ENCODE assay signal across 11 cellular contexts in genomic region chr21:35178812-35179211, GRCh38.
DNase-seq lines count a peak whose midpoint lies in the region; ATAC-seq, FAIRE-seq and TF ChIP-seq lines count a peak whose summit lies in the region.
"Had no signal": no experiment of that assay in that cellular context is flagged by ENCODE, and none has a peak within 500 bp of the region (broad histone marks: within the 10 kb centered on the region; RNA-seq: fewer than 3 reads in every experiment).

No MANE protein-coding gene starts in this region.

- H3K4me2 ChIP-seq in OCI-LY1 (ENCODE audit: low read length) = no peak overlapping the region
- H3K4me2 ChIP-seq in skeletal muscle satellite cell (ENCODE audit: low read length) = no peak overlapping the region

- H3K36me3 Mint-ChIP-seq in activated CD4-positive, alpha-beta memory T cell treated with anti-CD3 and anti-CD28 coated beads for 36 hours = peaks cover 1% of the 10 kb centered on the region
- H3K36me3 Mint-ChIP-seq in activated CD4-positive, alpha-beta memory T cell treated with anti-CD3 and anti-CD28 coated beads, Interleukin-2, amount 10 ng/mL, durations not matched to agents 7 days and 5 days (ENCODE audit: low read depth) = peaks cover 8% of the 10 kb centered on the region

- no peak for ATAC-seq in left lung
- ATAC-seq in GM19351 (IDR thresholded peaks at IDR 0.05; ENCODE audit: unreplicated experiment) = no peak
- ATAC-seq: upper lobe of right lung had no signal

- H3K9me3 ChIP-seq in OCI-LY1 (ENCODE audit: low read length) (0 out of 2 replicates have a peak, but pooled peaks cover 5% of the 10 kb centered on the region), skeletal muscle satellite cell (replicated peaks; ENCODE audit: low read length) (no peaks in the 10 kb centered on the region), left lung (no peaks in the 10 kb centered on the region)
- H3K9me3 ChIP-seq: upper lobe of right lung had no signal

- H3K4me3 Mint-ChIP-seq in activated CD4-positive, alpha-beta memory T cell treated with anti-CD3 and anti-CD28 coated beads for 36 hours = no peak overlapping the region
- H3K4me3 Mint-ChIP-seq in activated CD4-positive, alpha-beta memory T cell treated with anti-CD3 and anti-CD28 coated beads, Interleukin-2, amount 10 ng/mL, durations not matched to agents 7 days and 5 days = no peak overlapping the region

- peak overlapping the region; percentile 67 for H2AFZ ChIP-seq in OCI-LY1 (ENCODE audit: low read length)

- no peak overlapping the region for H3K27ac ChIP-seq in OCI-LY1 (ENCODE audit: low read depth, low read length, poor library complexity, severe bottlenecking)
- no peak overlapping the region for H3K27ac ChIP-seq in left lung
- H3K27ac ChIP-seq: upper lobe of right lung had no signal

- intact Hi-C loops in activated CD4-positive, alpha-beta memory T cell treated with anti-CD3 and anti-CD28 coated beads for 36 hours (cut with micrococcal nuclease) = loop anchor here (2.0 kb wide), 1 partner anchor 28 kb away; no protein-coding TSS in a partner anchor
- intact Hi-C loops in left lung (cut with DNase I) = no loop called here

- H3K27me3 Mint-ChIP-seq in activated CD4-positive, alpha-beta memory T cell treated with anti-CD3 and anti-CD28 coated beads for 36 hours = peaks cover 7% of the 10 kb centered on the region
- peaks cover 7% of the 10 kb centered on the region for H3K27me3 Mint-ChIP-seq in activated CD4-positive, alpha-beta memory T cell treated with anti-CD3 and anti-CD28 coated beads, Interleukin-2, amount 10 ng/mL, durations not matched to agents 7 days and 5 days

- H3K9me2 ChIP-seq in OCI-LY1 (ENCODE audit: low read depth, low read length) = no peaks in the 10 kb centered on the region

- H3K4me3 ChIP-seq in OCI-LY1 (ENCODE audit: low read depth, low read length, poor library complexity, severe bottlenecking) (no peak overlapping the region), bronchial epithelial cell (ENCODE audit: low read depth, low read length) (no peak overlapping the region), skeletal muscle satellite cell (ENCODE audit: low read length) (no peak overlapping the region), left lung (no peak overlapping the region)
- H3K4me3 ChIP-seq: upper lobe of right lung had no signal

- peaks cover 16% of the 10 kb centered on the region for H3K4me1 Mint-ChIP-seq in activated CD4-positive, alpha-beta memory T cell treated with anti-CD3 and anti-CD28 coated beads for 36 hours (ENCODE audit: low read depth)
- H3K4me1 Mint-ChIP-seq in activated CD4-positive, alpha-beta memory T cell treated with anti-CD3 and anti-CD28 coated beads, Interleukin-2, amount 10 ng/mL, durations not matched to agents 7 days and 5 days = peaks cover 9% of the 10 kb centered on the region

- H3K9ac ChIP-seq in OCI-LY1 (ENCODE audit: low read length) = no peak overlapping the region
- H3K9ac ChIP-seq in skeletal muscle satellite cell (ENCODE audit: low read depth, low read length) = peak overlapping the region; percentile 22

- TF ChIP-seq CTCF in OCI-LY1 (IDR thresholded peaks at IDR 0.05; ENCODE audit: low read length) (no peak), bronchial epithelial cell (IDR thresholded peaks at IDR 0.05; ENCODE audit: insufficient read depth, low read length, severe bottlenecking) (no peak), left lung (IDR thresholded peaks at IDR 0.05) (no peak)

- CTCF ChIA-PET in activated CD4-positive, alpha-beta memory T cell treated with anti-CD3 and anti-CD28 coated beads for 36 hours (lab: Charles Lee) = no interaction called here
- CTCF ChIA-PET in activated CD4-positive, alpha-beta memory T cell treated with anti-CD3 and anti-CD28 coated beads, Interleukin-2, amount 10 ng/mL, durations not matched to agents 7 days and 5 days (lab: Charles Lee) = no interaction called here

- H3K79me2 ChIP-seq in OCI-LY1 (ENCODE audit: insufficient read depth, low read length) = no peaks in the 10 kb centered on the region

- DNase-seq in activated CD4-positive, alpha-beta memory T cell treated with anti-CD3 and anti-CD28 coated beads for 36 hours = peak; percentile 49
- no peak for DNase-seq in activated CD4-positive, alpha-beta memory T cell treated with anti-CD3 and anti-CD28 coated beads, Interleukin-2, amount 10 ng/mL, durations not matched to agents 7 days and 5 days
- DNase-seq in bronchial epithelial cell (ENCODE audit: low read depth) = peak; percentile 92
- DNase-seq in left lung = no peak
- no peak for DNase-seq in NCI-H2029 treated with DMSO at 0.1 percent for 48 hours (lab: John Stamatoyannopoulos, UW)
- DNase-seq: central memory CD4-positive, alpha-beta T cell; NCI-H446; upper lobe of right lung had no signal

- H3K9me3 Mint-ChIP-seq in activated CD4-positive, alpha-beta memory T cell treated with anti-CD3 and anti-CD28 coated beads for 36 hours = peaks cover 15% of the 10 kb centered on the region
- peaks cover 13% of the 10 kb centered on the region for H3K9me3 Mint-ChIP-seq in activated CD4-positive, alpha-beta memory T cell treated with anti-CD3 and anti-CD28 coated beads, Interleukin-2, amount 10 ng/mL, durations not matched to agents 7 days and 5 days

- H3F3A ChIP-seq in OCI-LY1 (ENCODE audit: insufficient read depth, low read length) = no peaks in the 10 kb centered on the region

- no peaks in the 10 kb centered on the region for H4K20me1 ChIP-seq in OCI-LY1 (ENCODE audit: insufficient read depth, low read length)

- H3K27ac Mint-ChIP-seq in activated CD4-positive, alpha-beta memory T cell treated with anti-CD3 and anti-CD28 coated beads for 36 hours = peak overlapping the region; percentile 56
- H3K27ac Mint-ChIP-seq in activated CD4-positive, alpha-beta memory T cell treated with anti-CD3 and anti-CD28 coated beads, Interleukin-2, amount 10 ng/mL, durations not matched to agents 7 days and 5 days = no peak overlapping the region

- H3K4me1 ChIP-seq in OCI-LY1 (ENCODE audit: insufficient read depth, low read length, severe bottlenecking) = peaks cover 4% of the 10 kb centered on the region
- peaks cover 23% of the 10 kb centered on the region for H3K4me1 ChIP-seq in skeletal muscle satellite cell (ENCODE audit: control insufficient read depth, insufficient read depth, low read length)
- no peaks in the 10 kb centered on the region for H3K4me1 ChIP-seq in left lung
- H3K4me1 ChIP-seq: upper lobe of right lung had no signal

- FAIRE-seq in bronchial epithelial cell (lab: Jason Lieb, UNC) = no peak

- H3K27me3 ChIP-seq in OCI-LY1 (ENCODE audit: insufficient read depth, low read length) = no peaks in the 10 kb centered on the region
- no peaks in the 10 kb centered on the region for H3K27me3 ChIP-seq in bronchial epithelial cell (ENCODE audit: control insufficient read depth, insufficient read depth, low read length)
- H3K27me3 ChIP-seq in skeletal muscle satellite cell (ENCODE audit: control insufficient read depth, insufficient read depth, low read length) = no peaks in the 10 kb centered on the region
- H3K27me3 ChIP-seq in left lung = no peaks in the 10 kb centered on the region
- H3K27me3 ChIP-seq: upper lobe of right lung had no signal

- H3K36me3 ChIP-seq in OCI-LY1 (ENCODE audit: insufficient read depth, low read length) = no peaks in the 10 kb centered on the region
- H3K36me3 ChIP-seq in bronchial epithelial cell (ENCODE audit: control insufficient read depth, insufficient read depth, low read length) = no peaks in the 10 kb centered on the region
- no peaks in the 10 kb centered on the region for H3K36me3 ChIP-seq in skeletal muscle satellite cell (ENCODE audit: insufficient read depth, low read length)
- no peaks in the 10 kb centered on the region for H3K36me3 ChIP-seq in left lung
- H3K36me3 ChIP-seq: upper lobe of right lung had no signal

- POLR2A ChIA-PET in activated CD4-positive, alpha-beta memory T cell treated with anti-CD3 and anti-CD28 coated beads for 36 hours (lab: Charles Lee) = interaction anchor here (0.7 kb wide), 1 partner anchor 82 kb away, joined by 3 read pairs; no protein-coding TSS in a partner anchor
- POLR2A ChIA-PET in activated CD4-positive, alpha-beta memory T cell treated with anti-CD3 and anti-CD28 coated beads, Interleukin-2, amount 10 ng/mL, durations not matched to agents 7 days and 5 days (lab: Charles Lee) = no interaction called here

Comparison
In these comparisons a context has a peak if more than half of its experiments do, and no peak if none do; other contexts are left out.
1. DNase-seq: peak in activated CD4-positive, alpha-beta memory T cell treated with anti-CD3 and anti-CD28 coated beads for 36 hours (single experiment) and bronchial epithelial cell (single experiment); none in activated CD4-positive, alpha-beta memory T cell treated with anti-CD3 and anti-CD28 coated beads, Interleukin-2, amount 10 ng/mL, durations not matched to agents 7 days and 5 days (single experiment), left lung (0 of 2) and NCI-H2029 treated with DMSO at 0.1 percent for 48 hours (single experiment).